In the genomic region with DNA sequence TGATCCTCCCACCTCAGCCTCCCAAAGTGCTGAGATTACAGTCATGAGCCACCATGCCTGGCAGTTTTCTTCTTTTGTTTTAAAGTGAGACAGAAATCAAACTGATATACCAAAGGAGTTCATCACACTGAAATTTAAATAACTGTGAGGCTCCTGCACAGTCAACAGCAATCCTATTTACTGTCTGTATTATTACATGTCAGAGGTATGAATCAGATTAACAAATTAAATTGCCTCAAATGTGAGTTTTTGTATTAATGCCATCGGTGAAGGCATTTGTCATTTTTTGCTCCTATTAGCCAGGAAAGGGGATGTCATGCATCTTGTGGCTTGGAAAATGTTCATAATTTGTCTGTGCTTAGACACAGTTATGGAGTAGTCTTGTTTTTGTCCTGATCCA, we compare ENCODE assay signal across 30 cellular contexts. TPM values are rescaled to one million over a fixed set of nuclear protein-coding genes. Genes with fewer than 3 reads are reported as not detected.
DNase-seq lines count a peak whose midpoint lies in the region; ATAC-seq and TF ChIP-seq lines count a peak whose summit lies in the region.
"Had no signal": no experiment of that assay in that cellular context is flagged by ENCODE, and none has a peak within 500 bp of the region (broad histone marks: within the 10 kb centered on the region; RNA-seq: fewer than 3 reads in every experiment).

No MANE protein-coding gene starts in this region.

- no peak overlapping the region for H3K9ac ChIP-seq in SK-N-SH
- H3K9ac ChIP-seq: BLaER1; BLaER1 treated with 17β-estradiol and CSF1 and Interleukin-3, amounts not matched to agents 10 nM and 100 nM had no signal

- no peak for TF ChIP-seq EP300 in SK-N-SH (IDR thresholded peaks at IDR 0.05; ENCODE audit: borderline replicate concordance in 1 of 2, low read depth in 1 of 2, low read length in 1 of 2)

- H3K9me3 ChIP-seq in SK-N-SH = no peaks in the 10 kb centered on the region
- H3K9me3 ChIP-seq: A549; BE2C; BLaER1; BLaER1 treated with 17β-estradiol and CSF1 and Interleukin-3, amounts not matched to agents 10 nM and 100 nM; Caco-2 had no signal

- no peak for DNase-seq in SK-N-SH
- DNase-seq: 8988T; ACHN; AML-193; BE2C; C1 segment of cervical spinal cord; Caco-2; Calu3; CD4-positive, alpha-beta memory T cell; CD4-positive, alpha-beta T cell; CD4-positive, CD25-positive, alpha-beta regulatory T cell; CD8-positive, alpha-beta memory T cell; CD8-positive, alpha-beta T cell; COR-L47; DMS 273 treated with DMSO at 0.1 percent for 48 hours; DMS153; DMS53; DMS79; DMS79 treated with DMSO at 0.1 percent for 48 hours; DND-41; EL had no signal

- H3K27me3 ChIP-seq in SK-N-SH (ENCODE audit: insufficient read depth) = no peaks in the 10 kb centered on the region
- H3K27me3 ChIP-seq: BE2C; BLaER1; BLaER1 treated with 17β-estradiol and CSF1 and Interleukin-3, amounts not matched to agents 10 nM and 100 nM had no signal

- H4K20me1 ChIP-seq in SK-N-SH (ENCODE audit: insufficient read depth) = no peaks in the 10 kb centered on the region
- H4K20me1 ChIP-seq: BLaER1; BLaER1 treated with 17β-estradiol and CSF1 and Interleukin-3, amounts not matched to agents 10 nM and 100 nM had no signal

- H3K4me2 ChIP-seq in SK-N-SH = no peak overlapping the region
- H3K4me2 ChIP-seq: A549; BLaER1; BLaER1 treated with 17β-estradiol and CSF1 and Interleukin-3, amounts not matched to agents 10 nM and 100 nM had no signal

- no peaks in the 10 kb centered on the region for H3F3A ChIP-seq in SK-N-SH (replicated peaks; ENCODE audit: insufficient read depth)

- no peaks in the 10 kb centered on the region for H3K79me2 ChIP-seq in SK-N-SH (ENCODE audit: insufficient read depth)

- no peak for TF ChIP-seq CTCF in SK-N-SH (IDR thresholded peaks at IDR 0.05)

- H3K27ac ChIP-seq in SK-N-SH (ENCODE audit: low read depth in 2 of 2, low read length in 1 of 2) = no peak overlapping the region
- H3K27ac ChIP-seq: 22Rv1; A549; BLaER1; BLaER1 treated with 17β-estradiol and CSF1 and Interleukin-3, amounts not matched to agents 10 nM and 100 nM; C4-2B had no signal

- no peak overlapping the region for H2AFZ ChIP-seq in SK-N-SH (ENCODE audit: low read depth)

- WGBS in SK-N-SH (ENCODE audit: low lambda C conversion rate) = 77% methylated on average over 1 of the region's 1 CpG

- peaks cover 0 to 9% of the 10 kb centered on the region in 2 experiments; a peak in 2 of 4 replicates for H3K4me1 ChIP-seq in SK-N-SH (ENCODE audit: control insufficient read depth in 1 of 2, insufficient read depth in 2 of 2, low read depth in 1 of 2, low read length in 1 of 2)
- H3K4me1 ChIP-seq: A549; BE2C; BLaER1; BLaER1 treated with 17β-estradiol and CSF1 and Interleukin-3, amounts not matched to agents 10 nM and 100 nM; Caco-2 had no signal

- POLR2A ChIA-PET in SK-N-SH (lab: Yijun Ruan, JAX) = no interaction called here

- H3K4me3 ChIP-seq in SK-N-SH (ENCODE audit: low read depth in 2 of 2, low read length in 1 of 2) = no peak overlapping the region
- H3K4me3 ChIP-seq: A549; BLaER1; BLaER1 treated with 17β-estradiol and CSF1 and Interleukin-3, amounts not matched to agents 10 nM and 100 nM had no signal

- ATAC-seq in SK-N-SH treated with all-trans-retinoic acid at 6 μM for 48 hours = no peak
- ATAC-seq: A549; CD8-positive, alpha-beta T cell had no signal

- no peaks in the 10 kb centered on the region for H3K9me2 ChIP-seq in SK-N-SH

- CTCF ChIA-PET in SK-N-SH (lab: Yijun Ruan, JAX) = interaction anchor here (1.1 kb wide), 1 partner anchor 97 kb away, joined by 3 read pairs; no protein-coding TSS in a partner anchor

- no peak for TF ChIP-seq RAD21 in SK-N-SH (IDR thresholded peaks at IDR 0.05; ENCODE audit: low read length)

- no peaks in the 10 kb centered on the region for H3K36me3 ChIP-seq in SK-N-SH (replicated peaks in 1 of 2; ENCODE audit: control insufficient read depth in 1 of 2, insufficient read depth in 2 of 2, low read length in 1 of 2)
- H3K36me3 ChIP-seq: BE2C; BLaER1; BLaER1 treated with 17β-estradiol and CSF1 and Interleukin-3, amounts not matched to agents 10 nM and 100 nM had no signal

TF ChIP-seq in SK-N-SH treated with all-trans-retinoic acid at 6 μM for 48 hours, 23 proteins besides CTCF, POLR2A, EP300 and RAD21:
- no peak for TF ChIP-seq ESRRG (CRISPR knock-in tag; IDR thresholded peaks at IDR 0.05)
- TF ChIP-seq ISL1 (CRISPR knock-in tag; IDR thresholded peaks at IDR 0.05) = peak; percentile 71
- TF ChIP-seq ZFP3 (CRISPR knock-in tag; IDR thresholded peaks at IDR 0.05) = peak; percentile 86

TF ChIP-seq in SK-N-SH, 30 proteins besides CTCF, POLR2A, EP300 and RAD21:
- TF ChIP-seq RFX5 (IDR thresholded peaks at IDR 0.05; ENCODE audit: low read length) = no peak
- TF ChIP-seq, protein P1, sequence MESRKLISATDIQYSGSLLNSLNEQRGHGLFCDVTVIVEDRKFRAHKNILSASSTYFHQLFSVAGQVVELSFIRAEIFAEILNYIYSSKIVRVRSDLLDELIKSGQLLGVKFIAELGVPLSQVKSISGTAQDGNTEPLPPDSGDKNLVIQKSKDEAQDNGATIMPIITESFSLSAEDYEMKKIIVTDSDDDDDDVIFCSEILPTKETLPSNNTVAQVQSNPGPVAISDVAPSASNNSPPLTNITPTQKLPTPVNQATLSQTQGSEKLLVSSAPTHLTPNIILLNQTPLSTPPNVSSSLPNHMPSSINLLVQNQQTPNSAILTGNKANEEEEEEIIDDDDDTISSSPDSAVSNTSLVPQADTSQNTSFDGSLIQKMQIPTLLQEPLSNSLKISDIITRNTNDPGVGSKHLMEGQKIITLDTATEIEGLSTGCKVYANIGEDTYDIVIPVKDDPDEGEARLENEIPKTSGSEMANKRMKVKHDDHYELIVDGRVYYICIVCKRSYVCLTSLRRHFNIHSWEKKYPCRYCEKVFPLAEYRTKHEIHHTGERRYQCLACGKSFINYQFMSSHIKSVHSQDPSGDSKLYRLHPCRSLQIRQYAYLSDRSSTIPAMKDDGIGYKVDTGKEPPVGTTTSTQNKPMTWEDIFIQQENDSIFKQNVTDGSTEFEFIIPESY (IDR thresholded peaks at IDR 0.05; ENCODE audit: borderline replicate concordance, low read depth) = no peak
- no peak for TF ChIP-seq FOSL2 (IDR thresholded peaks at IDR 0.05; ENCODE audit: borderline replicate concordance, low read depth)
- TF ChIP-seq, protein P2, sequence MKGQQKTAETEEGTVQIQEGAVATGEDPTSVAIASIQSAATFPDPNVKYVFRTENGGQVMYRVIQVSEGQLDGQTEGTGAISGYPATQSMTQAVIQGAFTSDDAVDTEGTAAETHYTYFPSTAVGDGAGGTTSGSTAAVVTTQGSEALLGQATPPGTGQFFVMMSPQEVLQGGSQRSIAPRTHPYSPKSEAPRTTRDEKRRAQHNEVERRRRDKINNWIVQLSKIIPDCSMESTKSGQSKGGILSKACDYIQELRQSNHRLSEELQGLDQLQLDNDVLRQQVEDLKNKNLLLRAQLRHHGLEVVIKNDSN (IDR thresholded peaks at IDR 0.05; ENCODE audit: borderline replicate concordance, low read depth) = no peak
- no peak for TF ChIP-seq GABPA (IDR thresholded peaks at IDR 0.05; ENCODE audit: low read depth)
- no peak for TF ChIP-seq SMC3 (IDR thresholded peaks at IDR 0.05; ENCODE audit: low read depth, low read length)
- no peak for TF ChIP-seq TAF1 (IDR thresholded peaks at IDR 0.05; ENCODE audit: borderline replicate concordance, low read depth, low read length)
- no peak for TF ChIP-seq RCOR1 (IDR thresholded peaks at IDR 0.05; ENCODE audit: low read length)
- TF ChIP-seq FOXM1 (IDR thresholded peaks at IDR 0.05; ENCODE audit: low read depth) = no peak
- TF ChIP-seq, protein P3, sequence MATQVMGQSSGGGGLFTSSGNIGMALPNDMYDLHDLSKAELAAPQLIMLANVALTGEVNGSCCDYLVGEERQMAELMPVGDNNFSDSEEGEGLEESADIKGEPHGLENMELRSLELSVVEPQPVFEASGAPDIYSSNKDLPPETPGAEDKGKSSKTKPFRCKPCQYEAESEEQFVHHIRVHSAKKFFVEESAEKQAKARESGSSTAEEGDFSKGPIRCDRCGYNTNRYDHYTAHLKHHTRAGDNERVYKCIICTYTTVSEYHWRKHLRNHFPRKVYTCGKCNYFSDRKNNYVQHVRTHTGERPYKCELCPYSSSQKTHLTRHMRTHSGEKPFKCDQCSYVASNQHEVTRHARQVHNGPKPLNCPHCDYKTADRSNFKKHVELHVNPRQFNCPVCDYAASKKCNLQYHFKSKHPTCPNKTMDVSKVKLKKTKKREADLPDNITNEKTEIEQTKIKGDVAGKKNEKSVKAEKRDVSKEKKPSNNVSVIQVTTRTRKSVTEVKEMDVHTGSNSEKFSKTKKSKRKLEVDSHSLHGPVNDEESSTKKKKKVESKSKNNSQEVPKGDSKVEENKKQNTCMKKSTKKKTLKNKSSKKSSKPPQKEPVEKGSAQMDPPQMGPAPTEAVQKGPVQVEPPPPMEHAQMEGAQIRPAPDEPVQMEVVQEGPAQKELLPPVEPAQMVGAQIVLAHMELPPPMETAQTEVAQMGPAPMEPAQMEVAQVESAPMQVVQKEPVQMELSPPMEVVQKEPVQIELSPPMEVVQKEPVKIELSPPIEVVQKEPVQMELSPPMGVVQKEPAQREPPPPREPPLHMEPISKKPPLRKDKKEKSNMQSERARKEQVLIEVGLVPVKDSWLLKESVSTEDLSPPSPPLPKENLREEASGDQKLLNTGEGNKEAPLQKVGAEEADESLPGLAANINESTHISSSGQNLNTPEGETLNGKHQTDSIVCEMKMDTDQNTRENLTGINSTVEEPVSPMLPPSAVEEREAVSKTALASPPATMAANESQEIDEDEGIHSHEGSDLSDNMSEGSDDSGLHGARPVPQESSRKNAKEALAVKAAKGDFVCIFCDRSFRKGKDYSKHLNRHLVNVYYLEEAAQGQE (IDR thresholded peaks at IDR 0.05; ENCODE audit: low read depth, low read length) = no peak
- TF ChIP-seq TCF12 (IDR thresholded peaks at IDR 0.05) = no peak
- no peak for TF ChIP-seq YY1 (IDR thresholded peaks at IDR 0.05; ENCODE audit: low read depth)
- TF ChIP-seq NRF1 (IDR thresholded peaks at IDR 0.05; ENCODE audit: low read depth, low read length) = no peak

RNA-seq across cellular contexts. Expression of a gene that starts 20.4 kb away (rescaled TPM):
- polyA plus RNA-seq in SK-N-SH (2012; rRNA removed) = 0.03 and 0.11 TPM in 2 replicates
- polyA plus RNA-seq in SK-N-SH (2012; cell fraction: cytosol; rRNA removed) = 0.03 and 0.04 TPM in 2 replicates
- polyA plus RNA-seq in SK-N-SH (2012; cell fraction: nucleus; rRNA removed) = 0.06 and 0.18 TPM in 2 replicates
- polyA plus RNA-seq: AG04450; BJ; CD14-positive monocyte; CD8-positive, alpha-beta memory T cell had no signal
